ENCODE assay signal across 30 cellular contexts in genomic region chr1:169526120-169526832, GRCh38.
"Had no signal": no experiment of that assay in that cellular context is flagged by ENCODE, and none has a peak within 500 bp of the region (broad histone marks: within the 10 kb centered on the region; RNA-seq: fewer than 3 reads in every experiment).

No MANE protein-coding gene starts in this region.

- H3K27ac ChIP-seq: ascending aorta, cardiac muscle cell, KMS-11 had no signal

- H3K9me3 Mint-ChIP-seq: activated naive CD4-positive, alpha-beta T cell treated with anti-CD3 and anti-CD28 coated beads, Interleukin-2, amount 50 U/mL, for 24 hours; activated T-cell treated with anti-CD3 and anti-CD28 coated beads, Interleukin-2, amount 50 U/mL, for 24 hours; activated T-helper 1 cell treated with anti-CD3 and anti-CD28 coated beads, Interleukin-12 subunit alpha, Interleukin-12 subunit beta, Interleukin-2, Interleukin-4 antibody, amounts not matched to agents 30 ng/mL and 10 ng/mL and 1 ng/mL, durations not matched to agents 14 hours and 24 hours and 36 hours; brain; IgD-negative memory B cell; WTC11 had no signal

- DNase-seq: activated CD4-positive, alpha-beta T cell treated with anti-CD3 and anti-CD28 coated beads for 48 hours; activated CD4-positive, alpha-beta T cell treated with anti-CD3 and anti-CD28 coated beads, Interleukin-2, amount 50 U/mL, for 4 hours; activated CD4-positive, CD25-positive, alpha-beta regulatory T cell treated with anti-CD3 and anti-CD28 coated beads, Interleukin-2, amount 50 U/mL, for 72 hours; activated CD8-positive, alpha-beta memory T cell treated with anti-CD3 and anti-CD28 coated beads, Interleukin-2, amount 50 U/mL, for 48 hours; activated CD8-positive, alpha-beta T cell treated with anti-CD3 and anti-CD28 coated beads, Interleukin-2, amount 10 ng/mL, durations not matched to agents 7 days and 5 days; activated effector memory CD4-positive, alpha-beta T cell treated with Interleukin-2 at 50 U/mL for 16 hours; activated naive CD4-positive, alpha-beta T cell; activated T-cell treated with anti-CD3 and anti-CD28 coated beads, Interleukin-2, amount 50 U/mL, for 24 hours; NCI-H1092 treated with DMSO at 0.1 percent for 48 hours; NCI-H1417 treated with DMSO at 0.1 percent for 48 hours; NCI-H1694; NCI-H2029; NCI-H2107; NCI-H2171 treated with DMSO at 0.1 percent for 48 hours; NCI-H226; NCI-H526 treated with DMSO at 0.1 percent for 48 hours; NCI-H82; NK-92 treated with Interleukin-12 subunit alpha and Interleukin-12 subunit beta, amount 100 ng/mL, for 24 hours; SHP77 treated with DMSO at 0.1 percent for 48 hours; T-helper 17 cell; T-helper 9 cell had no signal

- H3K4me3 Mint-ChIP-seq: activated CD8-positive, alpha-beta T cell treated with anti-CD3 and anti-CD28 coated beads, Interleukin-2, amount 10 ng/mL, durations not matched to agents 7 days and 5 days; activated naive CD4-positive, alpha-beta T cell treated with anti-CD3 and anti-CD28 coated beads, Interleukin-2, amount 50 U/mL, for 24 hours; activated T-cell treated with anti-CD3 and anti-CD28 coated beads, Interleukin-2, amount 50 U/mL, for 24 hours; activated T-helper 1 cell treated with anti-CD3 and anti-CD28 coated beads, Interleukin-12 subunit alpha, Interleukin-12 subunit beta, Interleukin-2, Interleukin-4 antibody, amounts not matched to agents 30 ng/mL and 10 ng/mL and 1 ng/mL, durations not matched to agents 14 hours and 24 hours and 36 hours; brain; IgD-negative memory B cell; T-helper 17 cell; WTC11 had no signal

- H3K4me2 ChIP-seq: KMS-11 had no signal

- H3K4me3 ChIP-seq: ascending aorta, cardiac muscle cell had no signal

- H3K4me1 Mint-ChIP-seq: brain had no signal

- H3K9ac ChIP-seq: KMS-11 had no signal

- ATAC-seq: activated CD8-positive, alpha-beta T cell treated with anti-CD3 and anti-CD28 coated beads, Interleukin-2, amount 10 ng/mL, durations not matched to agents 7 days and 5 days; PC-3; T-helper 17 cell; WTC11 had no signal

- H3K4me1 ChIP-seq: ascending aorta had no signal

- H3K36me3 Mint-ChIP-seq: brain, IgD-negative memory B cell, WTC11 had no signal

- H3K36me3 ChIP-seq: ascending aorta, cardiac muscle cell had no signal

- H3K27me3 Mint-ChIP-seq: activated naive CD4-positive, alpha-beta T cell treated with anti-CD3 and anti-CD28 coated beads, Interleukin-2, amount 50 U/mL, for 24 hours; activated T-cell treated with anti-CD3 and anti-CD28 coated beads, Interleukin-2, amount 50 U/mL, for 24 hours; brain; T-helper 17 cell had no signal

- H3K9me3 ChIP-seq: ascending aorta had no signal

- H3K27ac Mint-ChIP-seq: activated CD8-positive, alpha-beta T cell treated with anti-CD3 and anti-CD28 coated beads, Interleukin-2, amount 10 ng/mL, durations not matched to agents 7 days and 5 days; activated naive CD4-positive, alpha-beta T cell treated with anti-CD3 and anti-CD28 coated beads, Interleukin-2, amount 50 U/mL, for 24 hours; activated T-cell treated with anti-CD3 and anti-CD28 coated beads, Interleukin-2, amount 50 U/mL, for 24 hours; activated T-helper 1 cell treated with anti-CD3 and anti-CD28 coated beads, Interleukin-12 subunit alpha, Interleukin-12 subunit beta, Interleukin-2, Interleukin-4 antibody, amounts not matched to agents 30 ng/mL and 10 ng/mL and 1 ng/mL, durations not matched to agents 14 hours and 24 hours and 36 hours; brain; IgD-negative memory B cell; T-helper 17 cell; WTC11 had no signal

- H3K27me3 ChIP-seq: ascending aorta, cardiac muscle cell had no signal
